Comparison of ENCODE assay signal across 32 cellular contexts in genomic region chr16:4788910-4789309, GRCh38. TPM values are rescaled to one million over a fixed set of nuclear protein-coding genes. Genes with fewer than 3 reads are reported as not detected.
A peak's percentile ranks its signal among the peaks of the same experiment; 100 is the strongest.
DNase-seq lines count a peak whose midpoint lies in the region; ATAC-seq and TF ChIP-seq lines count a peak whose summit lies in the region.
"Had no signal": no experiment of that assay in that cellular context is flagged by ENCODE, and none has a peak within 500 bp of the region (broad histone marks: within the 10 kb centered on the region; RNA-seq: fewer than 3 reads in every experiment).

No MANE protein-coding gene starts in this region.

- no peak overlapping the region for H3K4me3 ChIP-seq in GM23338
- H3K4me3 ChIP-seq in hepatocyte: no peak overlapping the region
- H3K4me3 ChIP-seq: ascending aorta, esophagus squamous epithelium, heart right ventricle, lung, ovary, skin epidermis, testis, vagina had no signal

- no peak overlapping the region for H3K4me3 Mint-ChIP-seq in GM23338
- H3K4me3 Mint-ChIP-seq in activated naive CD4-positive, alpha-beta T cell treated with anti-CD3 and anti-CD28 coated beads for 36 hours: no peak overlapping the region
- H3K4me3 Mint-ChIP-seq: activated naive CD8-positive, alpha-beta T cell treated with anti-CD3 and anti-CD28 coated beads, Interleukin-2, amount 10 ng/mL, durations not matched to agents 7 days and 5 days; CD4-positive, alpha-beta T cell; dendritic cell treated with granulocyte-macrophage colony-stimulating factor and Interleukin-4, amounts not matched to agents 40 ng/mL and 50 ng/mL, for 4 days; natural killer cell; T-helper 2 cell treated with Interferon-gamma antibody and Interleukin-4, amounts not matched to agents 5 μg/mL and 100 μg/mL, for 36 hours had no signal

- H3K27ac Mint-ChIP-seq in GM23338: no peak overlapping the region
- H3K27ac Mint-ChIP-seq in activated naive CD4-positive, alpha-beta T cell treated with anti-CD3 and anti-CD28 coated beads for 36 hours: no peak overlapping the region
- H3K27ac Mint-ChIP-seq: activated naive CD8-positive, alpha-beta T cell treated with anti-CD3 and anti-CD28 coated beads, Interleukin-2, amount 10 ng/mL, durations not matched to agents 7 days and 5 days; CD4-positive, alpha-beta T cell; dendritic cell treated with granulocyte-macrophage colony-stimulating factor and Interleukin-4, amounts not matched to agents 40 ng/mL and 50 ng/mL, for 4 days; natural killer cell; T-helper 2 cell treated with Interferon-gamma antibody and Interleukin-4, amounts not matched to agents 5 μg/mL and 100 μg/mL, for 36 hours had no signal

- peaks cover 11% of the 10 kb centered on the region for H3K36me3 Mint-ChIP-seq in GM23338 (ENCODE audit: low read depth)
- H3K36me3 Mint-ChIP-seq in activated naive CD4-positive, alpha-beta T cell treated with anti-CD3 and anti-CD28 coated beads for 36 hours (ENCODE audit: low read depth): no peaks in the 10 kb centered on the region
- H3K36me3 Mint-ChIP-seq: activated naive CD8-positive, alpha-beta T cell treated with anti-CD3 and anti-CD28 coated beads, Interleukin-2, amount 10 ng/mL, durations not matched to agents 7 days and 5 days; natural killer cell had no signal

- peaks cover 13% of the 10 kb centered on the region for H3K4me1 Mint-ChIP-seq in GM23338
- no peaks in the 10 kb centered on the region for H3K4me1 Mint-ChIP-seq in activated naive CD4-positive, alpha-beta T cell treated with anti-CD3 and anti-CD28 coated beads for 36 hours (ENCODE audit: low read depth)
- H3K4me1 Mint-ChIP-seq: natural killer cell had no signal

- no peak overlapping the region for H3K27ac ChIP-seq in GM23338 (ENCODE audit: low read depth)
- peak overlapping the region; percentile 52 for H3K27ac ChIP-seq in hepatocyte
- H3K27ac ChIP-seq: ascending aorta, esophagus squamous epithelium, heart right ventricle, ovary, skin epidermis, testis, vagina had no signal

- DNase-seq in GM23338 (ENCODE audit: low spot score) (no peak), hepatocyte (ENCODE audit: low spot score) (no peak)
- DNase-seq in activated naive CD4-positive, alpha-beta T cell treated with anti-CD3 and anti-CD28 coated beads for 36 hours: no peak
- DNase-seq: activated CD4-positive, alpha-beta T cell treated with anti-CD3 and anti-CD28 coated beads for 4 hours; activated CD8-positive, alpha-beta memory T cell treated with anti-CD3 and anti-CD28 coated beads for 24 hours; activated effector memory CD4-positive, alpha-beta T cell treated with anti-CD3 and anti-CD28 coated beads, Interleukin-2, amount 50 U/mL, for 16 hours; activated naive CD8-positive, alpha-beta T cell treated with anti-CD3 and anti-CD28 coated beads, Interleukin-2, amount 10 ng/mL, durations not matched to agents 7 days and 5 days; activated T-cell treated with anti-CD3 and anti-CD28 coated beads, Interleukin-2, amount 50 U/mL, for 1 hour; CD4-positive, alpha-beta T cell; esophagus squamous epithelium; foreskin melanocyte; heart right ventricle; natural killer cell; NCI-H1105; NCI-H187 treated with DMSO at 0.1 percent for 48 hours; ovary; stimulated activated naive CD8-positive, alpha-beta T cell treated with anti-CD3 and anti-CD28 coated beads, Interleukin-15, Interleukin-2, amounts not matched to agents 100 U/mL and 50 U/mL, for 24 hours; testis had no signal

- intact Hi-C loops in activated naive CD4-positive, alpha-beta T cell treated with anti-CD3 and anti-CD28 coated beads for 36 hours (cut with micrococcal nuclease): no loop called here

- TF ChIP-seq CTCF in GM23338 (conservative IDR thresholded peaks at IDR 0.05; ENCODE audit: low read depth in 2 of 2) (no peak), hepatocyte (IDR thresholded peaks at IDR 0.05; ENCODE audit: poor library complexity) (no peak)

- ATAC-seq in GM23338 (no peak), GM19328 (IDR thresholded peaks at IDR 0.05; ENCODE audit: unreplicated experiment) (no peak)
- ATAC-seq: natural killer cell; Right ventricle myocardium inferior; stimulated activated naive CD8-positive, alpha-beta T cell treated with anti-CD3 and anti-CD28 coated beads, Interleukin-15, Interleukin-2, amounts not matched to agents 100 U/mL and 50 U/mL, for 24 hours had no signal

- H3K27me3 ChIP-seq in GM23338 (ENCODE audit: insufficient read depth) (no peaks in the 10 kb centered on the region), hepatocyte (no peaks in the 10 kb centered on the region)
- H3K27me3 ChIP-seq: ascending aorta, esophagus squamous epithelium, heart right ventricle, ovary, testis, vagina had no signal

- peaks cover 2% of the 10 kb centered on the region; the same call in 2 of the 3 replicates for H3K9me3 Mint-ChIP-seq in GM23338
- no peaks in the 10 kb centered on the region for H3K9me3 Mint-ChIP-seq in activated naive CD4-positive, alpha-beta T cell treated with anti-CD3 and anti-CD28 coated beads for 36 hours
- H3K9me3 Mint-ChIP-seq: activated naive CD8-positive, alpha-beta T cell treated with anti-CD3 and anti-CD28 coated beads, Interleukin-2, amount 10 ng/mL, durations not matched to agents 7 days and 5 days; CD4-positive, alpha-beta T cell; dendritic cell treated with granulocyte-macrophage colony-stimulating factor and Interleukin-4, amounts not matched to agents 40 ng/mL and 50 ng/mL, for 4 days; natural killer cell; T-helper 2 cell treated with Interferon-gamma antibody and Interleukin-4, amounts not matched to agents 5 μg/mL and 100 μg/mL, for 36 hours had no signal

- H4K20me1 ChIP-seq in GM23338 (replicated peaks; ENCODE audit: insufficient read depth) (no peaks in the 10 kb centered on the region), hepatocyte (ENCODE audit: insufficient read depth, poor library complexity, severe bottlenecking) (no peaks in the 10 kb centered on the region)

- no peaks in the 10 kb centered on the region for H3K79me2 ChIP-seq in GM23338 (replicated peaks; ENCODE audit: insufficient read depth)
- no peaks in the 10 kb centered on the region for H3K79me2 ChIP-seq in hepatocyte

- CTCF ChIA-PET in activated naive CD4-positive, alpha-beta T cell treated with anti-CD3 and anti-CD28 coated beads for 36 hours (lab: Charles Lee): interaction anchor here (0.6 kb wide), 2 partner anchors 60 to 96 kb away, joined by 3 read pairs; no protein-coding TSS in a partner anchor

- no peak overlapping the region for H3K4me2 ChIP-seq in GM23338
- H3K4me2 ChIP-seq in hepatocyte: no peak overlapping the region

- no peaks in the 10 kb centered on the region for H3K36me3 ChIP-seq in GM23338 (ENCODE audit: insufficient read depth)
- H3K36me3 ChIP-seq in hepatocyte (replicated peaks; ENCODE audit: insufficient read depth, low read depth): no peaks in the 10 kb centered on the region
- H3K36me3 ChIP-seq: ascending aorta, esophagus squamous epithelium, heart right ventricle, ovary, vagina had no signal

- no peaks in the 10 kb centered on the region for H3K9me3 ChIP-seq in hepatocyte (ENCODE audit: low read depth)
- H3K9me3 ChIP-seq: ascending aorta, esophagus squamous epithelium, heart right ventricle, ovary, testis, vagina had no signal

- H3K4me1 ChIP-seq in GM23338 (ENCODE audit: insufficient read depth) (peaks cover 12% of the 10 kb centered on the region; the same call in 1 of the 2 replicates), hepatocyte (ENCODE audit: insufficient read depth) (peaks cover 12% of the 10 kb centered on the region)
- H3K4me1 ChIP-seq: ascending aorta, heart right ventricle, testis, vagina had no signal

- WGBS in hepatocyte (ENCODE audit: low lambda C conversion rate, missing lambda C conversion rate): 67% methylated on average over 7 of the region's 7 CpGs

- H2AFZ ChIP-seq in GM23338: peak overlapping the region; percentile 87
- no peak overlapping the region for H2AFZ ChIP-seq in hepatocyte

- H3K27me3 Mint-ChIP-seq in GM23338 (ENCODE audit: insufficient read depth, low read depth, poor library complexity): peaks cover 16% of the 10 kb centered on the region
- no peaks in the 10 kb centered on the region for H3K27me3 Mint-ChIP-seq in activated naive CD4-positive, alpha-beta T cell treated with anti-CD3 and anti-CD28 coated beads for 36 hours (ENCODE audit: low read depth)
- H3K27me3 Mint-ChIP-seq: CD4-positive, alpha-beta T cell had no signal

- H3K9me2 ChIP-seq in GM23338 (ENCODE audit: insufficient read depth) (no peaks in the 10 kb centered on the region), hepatocyte (replicated peaks; ENCODE audit: insufficient read depth) (no peaks in the 10 kb centered on the region)

- no peaks in the 10 kb centered on the region; the same call in 1 of the 2 replicates for H3F3A ChIP-seq in GM23338 (replicated peaks; ENCODE audit: low read depth)

TF ChIP-seq in GM23338, 12 proteins besides CTCF, POLR2A, EP300 and RAD21 (continues in another document):
- TF ChIP-seq EZH2 (IDR thresholded peaks at IDR 0.05; ENCODE audit: low read depth, unreplicated experiment): no peak
- TF ChIP-seq ZNF331 (CRISPR knock-in tag; IDR thresholded peaks at IDR 0.05; ENCODE audit: low read depth): no peak

RNA-seq across cellular contexts. Expression of gene SEPTIN12, which starts 0.8 kb away (rescaled TPM):
- total RNA-seq in GM23338 (2014; rRNA removed; shearing (Covaris generic)): not detected in 2 replicates
- polyA plus RNA-seq in GM23338 (2016; fragmentation: Nextera tagmentation; extraction: Ambion mirVana) (not detected in 2 replicates), hepatocyte (not detected in 2 replicates)
- total RNA-seq in hepatocyte: not detected in 2 replicates
- total RNA-seq in activated naive CD4-positive, alpha-beta T cell treated with anti-CD3 and anti-CD28 coated beads for 36 hours: not detected
- total RNA-seq: activated naive CD8-positive, alpha-beta T cell treated with anti-CD3 and anti-CD28 coated beads, Interleukin-2, amount 10 ng/mL, durations not matched to agents 7 days and 5 days; ascending aorta; cardiac septum; CD4-positive, alpha-beta T cell; Daoy; esophagus squamous epithelium; HT-29; lung; M059J; mononuclear cell; renal cortical epithelial cell; Right ventricle myocardium inferior; vagina had no signal
- polyA plus RNA-seq: heart right ventricle, lung, ovary had no signal

RNA-seq across cellular contexts. Expression of gene SMIM22, which starts 6.3 kb away (rescaled TPM):
- not detected in 2 replicates for total RNA-seq in GM23338 (2014; rRNA removed; shearing (Covaris generic))
- polyA plus RNA-seq in GM23338 (2016; fragmentation: Nextera tagmentation; extraction: Ambion mirVana): 1.3 and 1.4 TPM in 2 replicates
- total RNA-seq in hepatocyte: not detected in 2 replicates
- 12.3 and 15.1 TPM in 2 replicates for polyA plus RNA-seq in hepatocyte
- not detected for total RNA-seq in activated naive CD4-positive, alpha-beta T cell treated with anti-CD3 and anti-CD28 coated beads for 36 hours
- total RNA-seq: activated naive CD8-positive, alpha-beta T cell treated with anti-CD3 and anti-CD28 coated beads, Interleukin-2, amount 10 ng/mL, durations not matched to agents 7 days and 5 days; ascending aorta; cardiac septum; CD4-positive, alpha-beta T cell; Daoy; heart right ventricle; M059J; mononuclear cell; natural killer cell; renal cortical epithelial cell; Right ventricle myocardium inferior; vagina had no signal
- polyA plus RNA-seq: ovary had no signal

RNA-seq across cellular contexts. Expression of gene ROGDI, which starts 13.5 kb away (rescaled TPM):
- 23.3 and 38.8 TPM in 2 replicates for total RNA-seq in GM23338 (2014; rRNA removed; shearing (Covaris generic))
- polyA plus RNA-seq in GM23338 (2016; fragmentation: Nextera tagmentation; extraction: Ambion mirVana) (30.3 and 31.9 TPM in 2 replicates), hepatocyte (48.2 and 49.5 TPM in 2 replicates)
- total RNA-seq in hepatocyte: 21.2 and 29.1 TPM in 2 replicates
- 1 to 10 TPM; 2.0 to 4.0 TPM for total RNA-seq in activated naive CD4-positive, alpha-beta T cell treated with anti-CD3 and anti-CD28 coated beads for 36 hours

RNA-seq across cellular contexts. Expression of gene ZNF500, which starts 21.9 kb away (rescaled TPM):
- 12.1 and 15.3 TPM in 2 replicates for total RNA-seq in GM23338 (2014; rRNA removed; shearing (Covaris generic))
- polyA plus RNA-seq in GM23338 (2016; fragmentation: Nextera tagmentation; extraction: Ambion mirVana) (5.3 and 5.8 TPM in 2 replicates), hepatocyte (10.6 and 13.3 TPM in 2 replicates)
- total RNA-seq in hepatocyte: 8.7 and 10.4 TPM in 2 replicates
- total RNA-seq in activated naive CD4-positive, alpha-beta T cell treated with anti-CD3 and anti-CD28 coated beads for 36 hours: 10 to 100 TPM in 1 of 2 experiments, 1 to 10 TPM in 1; 8.9 to 11.2 TPM

RNA-seq across cellular contexts. Expression of gene DNAAF8, which starts 54.6 kb away (rescaled TPM):
- 1.3 TPM in 1 of 2 replicates, not detected in the other for total RNA-seq in GM23338 (2014; rRNA removed; shearing (Covaris generic))
- polyA plus RNA-seq in GM23338 (2016; fragmentation: Nextera tagmentation; extraction: Ambion mirVana) (0.34 TPM in 1 of 2 replicates, not detected in the other), hepatocyte (1.6 and 3.3 TPM in 2 replicates)
- total RNA-seq in hepatocyte: 0.23 and 0.64 TPM in 2 replicates
- total RNA-seq in activated naive CD4-positive, alpha-beta T cell treated with anti-CD3 and anti-CD28 coated beads for 36 hours: under 1 TPM in 1 of 2 experiments, not detected in 1; 0.07 TPM
- total RNA-seq: ascending aorta, mononuclear cell, vagina had no signal
